In genomic region chr15:80310776-80311175, GRCh38 we compare ENCODE assay signal across 28 cellular contexts. TPM values are rescaled to one million over a fixed set of nuclear protein-coding genes. Genes with fewer than 3 reads are reported as not detected.
"Had no signal": no experiment of that assay in that cellular context is flagged by ENCODE, and none has a peak within 500 bp of the region (broad histone marks: within the 10 kb centered on the region; RNA-seq: fewer than 3 reads in every experiment).

No MANE protein-coding gene starts in this region.

- H3K27me3 ChIP-seq: colonic mucosa, neutrophil had no signal

- H3K27ac ChIP-seq: colonic mucosa, neutrophil, skin epidermis, upper lobe of right lung had no signal

- H3K9me3 ChIP-seq: colonic mucosa, neutrophil, upper lobe of right lung had no signal

- DNase-seq: activated CD4-positive, alpha-beta memory T cell treated with anti-CD3 and anti-CD28 coated beads, Interleukin-2, amount 10 ng/mL, durations not matched to agents 7 days and 5 days; activated CD4-positive, alpha-beta T cell treated with anti-CD3 and anti-CD28 coated beads, Interleukin-2, amount 10 ng/mL, durations not matched to agents 24 days and 14 days; activated CD4-positive, CD25-positive, alpha-beta regulatory T cell treated with anti-CD3 and anti-CD28 coated beads, Interleukin-2, amount 50 U/mL, for 72 hours; activated T-cell treated with anti-CD3 and anti-CD28 coated beads, Interleukin-2, amount 50 U/mL, for 4 hours; anterior cingulate cortex; cerebellar nuclear complex; colonic mucosa; effector memory CD8-positive, alpha-beta T cell; erythroblast; head of caudate nucleus; hippocampal formation; left cardiac atrium; left ventricle myocardium superior; naive B cell; nephron progenitor cell; stimulated activated CD4-positive, alpha-beta T cell treated with anti-CD3 and anti-CD28 coated beads, Interleukin-4, amount 100 ng/mL, for 24 hours; T-helper 2 cell; upper lobe of right lung had no signal

- H3K4me3 ChIP-seq: colonic mucosa, skin epidermis, upper lobe of right lung had no signal

- H3K36me3 ChIP-seq: colonic mucosa, neutrophil, upper lobe of right lung had no signal

- H3K4me1 ChIP-seq: colonic mucosa, upper lobe of right lung had no signal

RNA-seq across cellular contexts. Expression of gene CTXND1, which starts 58.8 kb away (rescaled TPM):
- total RNA-seq: activated CD4-positive, alpha-beta memory T cell treated with anti-CD3 and anti-CD28 coated beads, Interleukin-2, amount 10 ng/mL, durations not matched to agents 7 days and 5 days; activated CD4-positive, alpha-beta T cell treated with anti-CD3 and anti-CD28 coated beads, Interleukin-2, amount 10 ng/mL, durations not matched to agents 24 days and 14 days; activated naive CD4-positive, alpha-beta T cell treated with anti-CD3 and anti-CD28 coated beads, Interleukin-2, amount 50 U/mL, for 72 hours; activated T-helper 2 cell treated with anti-CD3 and anti-CD28 coated beads, Interferon-gamma antibody, Interleukin-2, Interleukin-4, amounts not matched to agents 10 μg/mL and 5 μg/mL and 100 μg/mL, durations not matched to agents 14 hours and 24 hours and 36 hours; dermis microvascular lymphatic vessel endothelial cell; fibroblast of villous mesenchyme; lung microvascular endothelial cell; renal cortical epithelial cell; subcutaneous adipose tissue had no signal
- polyA plus RNA-seq: keratinocyte had no signal
